8 cellular contexts compared by ENCODE assay signal in genomic region chr13:35789335-35790166, GRCh38.
A peak's percentile ranks its signal among the peaks of the same experiment; 100 is the strongest.
DNase-seq lines count a peak whose midpoint lies in the region; ATAC-seq and TF ChIP-seq lines count a peak whose summit lies in the region.

No MANE protein-coding gene starts in this region.

- no peaks in the 10 kb centered on the region for H3K27me3 Mint-ChIP-seq in WTC11 (ENCODE audit: low read depth)
- no peaks in the 10 kb centered on the region for H3K27me3 Mint-ChIP-seq in activated CD4-positive, alpha-beta memory T cell treated with anti-CD3 and anti-CD28 coated beads for 36 hours

- intact Hi-C loops in activated CD4-positive, alpha-beta memory T cell treated with anti-CD3 and anti-CD28 coated beads for 36 hours (cut with micrococcal nuclease) = no loop called here

- no peaks in the 10 kb centered on the region for H3K9me3 Mint-ChIP-seq in WTC11
- H3K9me3 Mint-ChIP-seq in activated CD4-positive, alpha-beta memory T cell treated with anti-CD3 and anti-CD28 coated beads for 36 hours = no peaks in the 10 kb centered on the region

- ATAC-seq in GM21367 (IDR thresholded peaks at IDR 0.05; ENCODE audit: unreplicated experiment) = peak; percentile 68
- ATAC-seq in WTC11 = peak; percentile 87
- no peak for ATAC-seq in activated CD4-positive, CD25-positive, alpha-beta regulatory T cell treated with anti-CD3 and anti-CD28 coated beads, Interleukin-2, amount 50 U/mL, for 24 hours

- no peaks in the 10 kb centered on the region for H3K36me3 Mint-ChIP-seq in WTC11
- H3K36me3 Mint-ChIP-seq in activated CD4-positive, alpha-beta memory T cell treated with anti-CD3 and anti-CD28 coated beads for 36 hours = no peaks in the 10 kb centered on the region

- no peaks in the 10 kb centered on the region for H3K9me2 ChIP-seq in DOHH2 (replicated peaks; ENCODE audit: control insufficient read depth, low read length)

- H3K4me3 ChIP-seq in DOHH2 (ENCODE audit: low read length) = no peak overlapping the region

- TF ChIP-seq CTCF in DOHH2 (IDR thresholded peaks at IDR 0.05; ENCODE audit: low read depth, low read length, poor library complexity, severe bottlenecking) = peak; percentile 38
- TF ChIP-seq CTCF in LNCAP (IDR thresholded peaks at IDR 0.05) = peak; percentile 53
- TF ChIP-seq CTCF in WTC11 (IDR thresholded peaks at IDR 0.05) = no peak

- no peaks in the 10 kb centered on the region for H3K27me3 ChIP-seq in DOHH2 (ENCODE audit: control insufficient read depth, low read length)

- POLR2A ChIA-PET in WTC11 (lab: Charles Lee) = interaction anchor here (0.7 kb wide), 1 partner anchor 1855 kb away, joined by 3 read pairs; no protein-coding TSS in a partner anchor
- POLR2A ChIA-PET in activated CD4-positive, alpha-beta memory T cell treated with anti-CD3 and anti-CD28 coated beads for 36 hours (lab: Charles Lee) = no interaction called here

- H3K79me2 ChIP-seq in DOHH2 (ENCODE audit: control insufficient read depth, low read length) = no peaks in the 10 kb centered on the region

- H3F3A ChIP-seq in DOHH2 (ENCODE audit: control insufficient read depth, insufficient read depth) = no peaks in the 10 kb centered on the region

- H3K9me3 ChIP-seq in DOHH2 (ENCODE audit: control insufficient read depth, insufficient read depth, low read length) = no peaks in the 10 kb centered on the region

- H3K4me2 ChIP-seq in DOHH2 (ENCODE audit: low read length) = no peak overlapping the region

- no peak overlapping the region for H3K27ac ChIP-seq in DOHH2 (ENCODE audit: low read depth, low read length)

- DNase-seq in WTC11 (ENCODE audit: low spot score) = no peak
- DNase-seq in iPS-NIHi11 (ENCODE audit: low spot score) = peak; percentile 35
- no peak for DNase-seq in activated CD4-positive, alpha-beta memory T cell treated with anti-CD3 and anti-CD28 coated beads for 36 hours
- no peak for DNase-seq in effector CD8-positive, alpha-beta T cell (lab: John Stamatoyannopoulos, UW)

- no peaks in the 10 kb centered on the region for H3K4me1 ChIP-seq in DOHH2 (ENCODE audit: control insufficient read depth, low read length)

- CTCF ChIA-PET in WTC11 (lab: Charles Lee) = interaction anchor here (0.7 to 1.6 kb wide), 34 partner anchors 8 to 625 kb away, joined by 3 to 22 read pairs (median 4); no protein-coding TSS in a partner anchor
- CTCF ChIA-PET in activated CD4-positive, alpha-beta memory T cell treated with anti-CD3 and anti-CD28 coated beads for 36 hours (lab: Charles Lee) = interaction anchor here (1.3 to 2.1 kb wide), 2 partner anchors 14 to 48 kb away, joined by 4 to 5 read pairs; no protein-coding TSS in a partner anchor

- peaks cover 9% of the 10 kb centered on the region for H3K4me1 Mint-ChIP-seq in WTC11
- H3K4me1 Mint-ChIP-seq in activated CD4-positive, alpha-beta memory T cell treated with anti-CD3 and anti-CD28 coated beads for 36 hours (ENCODE audit: low read depth) = no peaks in the 10 kb centered on the region

- no peaks in the 10 kb centered on the region for H3K36me3 ChIP-seq in DOHH2 (ENCODE audit: control insufficient read depth, low read length)

- H3K4me3 Mint-ChIP-seq in WTC11 = no peak overlapping the region
- no peak overlapping the region for H3K4me3 Mint-ChIP-seq in activated CD4-positive, alpha-beta memory T cell treated with anti-CD3 and anti-CD28 coated beads for 36 hours

- no peak overlapping the region for H3K27ac Mint-ChIP-seq in WTC11
- no peak overlapping the region for H3K27ac Mint-ChIP-seq in activated CD4-positive, alpha-beta memory T cell treated with anti-CD3 and anti-CD28 coated beads for 36 hours

- H4K20me1 ChIP-seq in DOHH2 (ENCODE audit: control insufficient read depth, insufficient read depth, low read depth, low read length) = no peaks in the 10 kb centered on the region

TF ChIP-seq in WTC11, 78 proteins besides CTCF, POLR2A, EP300 and RAD21:
- TF ChIP-seq AFF4 (CRISPR knock-in tag; IDR thresholded peaks at IDR 0.05; ENCODE audit: borderline replicate concordance) (no peak), SP1 (CRISPR knock-in tag; conservative IDR thresholded peaks at IDR 0.05) (no peak), NR1H2 (CRISPR knock-in tag; IDR thresholded peaks at IDR 0.05) (no peak), FOXJ3 (CRISPR knock-in tag; IDR thresholded peaks at IDR 0.05; ENCODE audit: borderline replicate concordance) (no peak), ATF2 (CRISPR knock-in tag; IDR thresholded peaks at IDR 0.05; ENCODE audit: borderline replicate concordance, low read depth) (no peak), TP53 (CRISPR knock-in tag; IDR thresholded peaks at IDR 0.05) (no peak), ZNF416 (CRISPR knock-in tag; IDR thresholded peaks at IDR 0.05) (no peak), IRF2 (CRISPR knock-in tag; IDR thresholded peaks at IDR 0.05; ENCODE audit: borderline replicate concordance, low read depth) (no peak), SMAD4 (CRISPR knock-in tag; IDR thresholded peaks at IDR 0.05) (no peak), ATF3 (CRISPR knock-in tag; conservative IDR thresholded peaks at IDR 0.05) (no peak), ESRRA (CRISPR knock-in tag; IDR thresholded peaks at IDR 0.05; ENCODE audit: borderline replicate concordance) (no peak)

Comparison
In these comparisons a context has a peak if more than half of its experiments do, and no peak if none do; other contexts are left out.
1. ATAC-seq: peak in GM21367 (single experiment) and WTC11 (single experiment); none in activated CD4-positive, CD25-positive, alpha-beta regulatory T cell treated with anti-CD3 and anti-CD28 coated beads, Interleukin-2, amount 50 U/mL, for 24 hours (0 of 2).